Comparison of ENCODE assay signal across 8 cellular contexts in genomic region chr10:5412277-5412941, GRCh38. TPM values are rescaled to one million over a fixed set of nuclear protein-coding genes. Genes with fewer than 3 reads are reported as not detected.
DNase-seq lines count a peak whose midpoint lies in the region; TF ChIP-seq lines count a peak whose summit lies in the region.

NET1 (plus strand) TSS chr10:5412557; CDS start chr10:5412693, 136 bp downstream.

- WGBS in H9 (ENCODE audit: extremely low coverage, insufficient read length, low lambda C conversion rate) = no CpG with 5 or more reads among the region's 48 CpGs

- no peak within 1 kb of the TSS for H3T11ph ChIP-seq in H9 (ENCODE audit: low read length)

- no peak within 1 kb of the TSS for H2BK5ac ChIP-seq in H9 (ENCODE audit: insufficient read length, low read length)

- no peak within 1 kb of the TSS for H3K27ac Mint-ChIP-seq in H9
- H3K27ac Mint-ChIP-seq in activated naive CD4-positive, alpha-beta T cell treated with anti-CD3 and anti-CD28 coated beads for 36 hours = no peak within 1 kb of the TSS

- H3K36me3 ChIP-seq in SJSA1 = peaks cover 1% of the 10 kb centered on the region; the same call in 1 of the 2 replicates

- no peak within 1 kb of the TSS for H4K91ac ChIP-seq in H9 (ENCODE audit: insufficient read length, low read depth, low read length)

- no peaks in the 10 kb centered on the region for H3K27me3 ChIP-seq in H9 (ENCODE audit: insufficient read depth, low read length)
- H3K27me3 ChIP-seq in SJSA1 (replicated peaks) = no peaks in the 10 kb centered on the region

- H2AK5ac ChIP-seq in H9 (ENCODE audit: insufficient read length, low read length) = no peak within 1 kb of the TSS

- CTCF ChIA-PET in activated naive CD4-positive, alpha-beta T cell treated with anti-CD3 and anti-CD28 coated beads for 36 hours (lab: Charles Lee) = interaction anchor here (1.4 kb wide), 1 partner anchor 21 kb away, joined by 4 read pairs; no protein-coding TSS in a partner anchor

- TF ChIP-seq CTCF in H9 (conservative IDR thresholded peaks at IDR 0.05) = no peak

- no peak within 1 kb of the TSS for H4K5ac ChIP-seq in H9 (ENCODE audit: insufficient read length, low read depth, low read length)

- no peak within 1 kb of the TSS for H3K23ac ChIP-seq in H9 (ENCODE audit: insufficient read length, low read depth, low read length)

- peak within 1 kb of the TSS; percentile 60; the same call in 1 of the 2 replicates for H3K14ac ChIP-seq in H9 (ENCODE audit: insufficient read depth, low read length)

- peaks cover 21 to 22% of the 10 kb centered on the region in 2 experiments for H3K4me1 Mint-ChIP-seq in H9
- no peaks in the 10 kb centered on the region for H3K4me1 Mint-ChIP-seq in activated naive CD4-positive, alpha-beta T cell treated with anti-CD3 and anti-CD28 coated beads for 36 hours (ENCODE audit: low read depth)

- H2BK15ac ChIP-seq in H9 (ENCODE audit: low read depth, low read length) = no peak within 1 kb of the TSS

- peak; percentile 79 for DNase-seq in GDM1 (lab: John Stamatoyannopoulos, UW)
- peak; percentile 95 for DNase-seq in H9
- DNase-seq in M059J (ENCODE audit: low read depth) = peak; percentile 71
- DNase-seq in SJSA1 (ENCODE audit: low read depth in 1 of 2, low spot score in 2 of 2) = peak; percentile 89 to 91
- DNase-seq in activated naive CD4-positive, alpha-beta T cell treated with anti-CD3 and anti-CD28 coated beads for 36 hours = peak; percentile 83
- peak; percentile 90 for DNase-seq in germinal center (ENCODE audit: low spot score)
- peak; percentile 42 for DNase-seq in non-pigmented ciliary epithelial cell (ENCODE audit: low read depth)
- DNase-seq in superior temporal gyrus (ENCODE audit: extremely low spot score) = peak; percentile 95

- H3K4me3 ChIP-seq in SJSA1 = peak within 1 kb of the TSS; percentile 89

- H2BK120ac ChIP-seq in H9 (ENCODE audit: low read depth, low read length, poor library complexity, severe bottlenecking) = no peak within 1 kb of the TSS

- intact Hi-C loops in activated naive CD4-positive, alpha-beta T cell treated with anti-CD3 and anti-CD28 coated beads for 36 hours (cut with micrococcal nuclease) = no loop called here

- no peaks in the 10 kb centered on the region for H3K9me3 ChIP-seq in H9 (ENCODE audit: control insufficient read depth, low read depth, low read length)
- no peaks in the 10 kb centered on the region for H3K9me3 ChIP-seq in SJSA1 (replicated peaks)

- no peak within 1 kb of the TSS for H2AFZ ChIP-seq in H9 (ENCODE audit: low read length)

- H2BK12ac ChIP-seq in H9 (ENCODE audit: insufficient read length, low read depth, low read length) = no peak within 1 kb of the TSS

- no peak within 1 kb of the TSS for H3K56ac ChIP-seq in H9 (ENCODE audit: insufficient read length, low read depth, low read length)

- no peak within 1 kb of the TSS for H3K27ac ChIP-seq in H9 (ENCODE audit: insufficient read length, low read depth, low read length)
- H3K27ac ChIP-seq in SJSA1 = peak within 1 kb of the TSS; percentile 70

- H3K4ac ChIP-seq in H9 (ENCODE audit: low read depth, low read length) = no peak within 1 kb of the TSS

- H3K79me1 ChIP-seq in H9 (ENCODE audit: insufficient read depth, low read depth, low read length, poor library complexity, severe bottlenecking) = no peaks in the 10 kb centered on the region

- H4K8ac ChIP-seq in H9 (replicated peaks; ENCODE audit: insufficient read length, low read depth, low read length) = no peak within 1 kb of the TSS

- peaks cover 20% of the 10 kb centered on the region; the same call in 1 of the 2 replicates for H3K79me2 ChIP-seq in H9 (ENCODE audit: insufficient read depth, low read length)

- H3K4me2 ChIP-seq in H9 (ENCODE audit: insufficient read depth, insufficient read length, low read length) = peak within 1 kb of the TSS; percentile 76

- H3K9me3 Mint-ChIP-seq in H9 = peaks cover 7 to 16% of the 10 kb centered on the region in 2 experiments
- H3K9me3 Mint-ChIP-seq in activated naive CD4-positive, alpha-beta T cell treated with anti-CD3 and anti-CD28 coated beads for 36 hours = no peaks in the 10 kb centered on the region

- H3K23me2 ChIP-seq in H9 (ENCODE audit: insufficient read length, low read depth, low read length, poor library complexity, severe bottlenecking) = peaks cover 5% of the 10 kb centered on the region

- peaks cover 3 to 8% (median 8%) of the 10 kb centered on the region in 3 experiments for H3K36me3 Mint-ChIP-seq in H9 (ENCODE audit: insufficient read depth in 1 of 3, low read depth in 3 of 3)
- H3K36me3 Mint-ChIP-seq in activated naive CD4-positive, alpha-beta T cell treated with anti-CD3 and anti-CD28 coated beads for 36 hours (ENCODE audit: low read depth) = no peaks in the 10 kb centered on the region

- H3K4me3 Mint-ChIP-seq in H9 = no peak within 1 kb of the TSS; a peak in 1 of 5 replicates
- no peak within 1 kb of the TSS for H3K4me3 Mint-ChIP-seq in activated naive CD4-positive, alpha-beta T cell treated with anti-CD3 and anti-CD28 coated beads for 36 hours

- H3K18ac ChIP-seq in H9 (ENCODE audit: insufficient read length, low read depth, low read length) = no peak within 1 kb of the TSS

- no peaks in the 10 kb centered on the region for H4K20me1 ChIP-seq in H9 (ENCODE audit: control insufficient read depth, insufficient read depth, insufficient read length)

- H3K9ac ChIP-seq in H9 (ENCODE audit: extremely low read depth, insufficient read length, low read length) = peak within 1 kb of the TSS; percentile 51

- H3K4me1 ChIP-seq in H9 (ENCODE audit: insufficient read depth, low read length) (peaks cover 2% of the 10 kb centered on the region; the same call in 1 of the 2 replicates), SJSA1 (replicated peaks) (0 out of 2 replicates have a peak, but pooled peaks cover 3% of the 10 kb centered on the region)

- H2BK20ac ChIP-seq in H9 (ENCODE audit: low read depth, low read length, poor library complexity, severe bottlenecking) = no peak within 1 kb of the TSS

- peaks cover 1% of the 10 kb centered on the region; the same call in 1 of the 2 replicates for H3K27me3 Mint-ChIP-seq in H9 (ENCODE audit: low read depth)
- peaks cover 9% of the 10 kb centered on the region for H3K27me3 Mint-ChIP-seq in activated naive CD4-positive, alpha-beta T cell treated with anti-CD3 and anti-CD28 coated beads for 36 hours (ENCODE audit: low read depth)

RNA-seq across cellular contexts. Expression of gene NET1, which starts in this region (rescaled TPM):
- 50.6 and 57.5 TPM in 2 replicates for total RNA-seq in H9 (2021)
- 11.4 and 16.3 TPM in 2 replicates for total RNA-seq in M059J (2014; rRNA removed; shearing (Covaris generic))
- 38.1 and 52.4 TPM in 2 replicates for total RNA-seq in SJSA1 (2014; rRNA removed; shearing (Covaris generic))
- 10 to 100 TPM; 20.8 to 21.3 TPM for total RNA-seq in activated naive CD4-positive, alpha-beta T cell treated with anti-CD3 and anti-CD28 coated beads for 36 hours

Comparison
In these comparisons a context has a peak if more than half of its experiments do, and no peak if none do; other contexts are left out.
1. DNase-seq: peak in every context shown above with its lines; median percentile 95 in H9; 95 in superior temporal gyrus; 90 in SJSA1; 90 in germinal center; 83 in activated naive CD4-positive, alpha-beta T cell treated with anti-CD3 and anti-CD28 coated beads for 36 hours; 79 in GDM1; 71 in M059J; 42 in non-pigmented ciliary epithelial cell.